8 cellular contexts compared by ENCODE assay signal in genomic region chr1:42766723-42767509, GRCh38. TPM values are rescaled to one million over a fixed set of nuclear protein-coding genes. Genes with fewer than 3 reads are reported as not detected.
DNase-seq lines count a peak whose midpoint lies in the region; ATAC-seq and TF ChIP-seq lines count a peak whose summit lies in the region.

Gene C1orf50, plus strand, starts transcription at chr1:42767249. Its CDS starts 63 bp downstream, at chr1:42767312.
Gene P3H1, minus strand, starts transcription at chr1:42767028. Its CDS starts 57 bp downstream, at chr1:42766971.

- TF ChIP-seq EP300 in SK-N-SH (IDR thresholded peaks at IDR 0.05; ENCODE audit: borderline replicate concordance in 1 of 2, low read depth in 1 of 2, low read length in 1 of 2), result no peak

- H3K27ac Mint-ChIP-seq in activated naive CD4-positive, alpha-beta T cell treated with anti-CD3 and anti-CD28 coated beads, Interleukin-2, amount 50 U/mL, for 72 hours, result peak within 1 kb of the TSS in 1 of 2 donors; percentile 88

- no peaks in the 10 kb centered on the region for H3K9me2 ChIP-seq in SK-N-SH

- POLR2A ChIA-PET in SK-N-SH (lab: Yijun Ruan, JAX), result interaction anchor here (0.6 to 2.0 kb wide), 8 partner anchors 17 to 347 kb away, joined by 3 to 11 read pairs (median 4); partner anchors contain the start of genes TMEM269, YBX1 and ZNF691

- peak within 1 kb of the TSS; percentile 68; the same call in 1 of the 2 replicates for H2AFZ ChIP-seq in SK-N-SH (ENCODE audit: low read depth)

- 0% methylated on average over 4 of the region's 84 CpGs for WGBS in SK-N-SH (ENCODE audit: low lambda C conversion rate)

- H3K4me1 ChIP-seq in SK-N-SH (ENCODE audit: control insufficient read depth in 1 of 2, insufficient read depth in 2 of 2, low read depth in 1 of 2, low read length in 1 of 2), result peaks cover 4 to 12% of the 10 kb centered on the region in 2 experiments; a peak in 2 of 4 replicates

- peaks cover 14% of the 10 kb centered on the region for H3F3A ChIP-seq in SK-N-SH (replicated peaks; ENCODE audit: insufficient read depth)

- peak; percentile 92 for ATAC-seq in HG02610 (IDR thresholded peaks at IDR 0.05; ENCODE audit: unreplicated experiment)
- peak; percentile 92 to 93 for ATAC-seq in activated naive CD4-positive, alpha-beta T cell treated with anti-CD3 and anti-CD28 coated beads, Interleukin-2, amount 50 U/mL, for 72 hours

- H3K9ac ChIP-seq in SK-N-SH, result peak within 1 kb of the TSS; percentile 88

- H3K79me2 ChIP-seq in SK-N-SH (ENCODE audit: insufficient read depth), result peaks cover 97% of the 10 kb centered on the region

- peak within 1 kb of the TSS; percentile 87 for H3K4me2 ChIP-seq in SK-N-SH

- peak within 1 kb of the TSS; percentile 77 to 91 for H3K4me3 ChIP-seq in SK-N-SH (ENCODE audit: low read depth in 2 of 2, low read length in 1 of 2)

- H3K27ac ChIP-seq in SK-N-SH (ENCODE audit: low read depth in 2 of 2, low read length in 1 of 2), result peak within 1 kb of the TSS; percentile 75 to 84
- H3K27ac ChIP-seq in temporal lobe (ENCODE audit: low read depth, low read length), result peak within 1 kb of the TSS; percentile 69

- DNase-seq in GM10266 (ENCODE audit: extremely low spot score) (peak; percentile 97), NCI-H1092 (lab: John Stamatoyannopoulos, UW) (peak; percentile 100), SK-N-SH (peak; percentile 97), glomerular endothelial cell (ENCODE audit: extremely low read depth, low read depth, low spot score) (peak; percentile 82), occipital lobe (lab: John Stamatoyannopoulos, UW) (peak; percentile 100)
- DNase-seq in activated naive CD4-positive, alpha-beta T cell treated with anti-CD3 and anti-CD28 coated beads, Interleukin-2, amount 50 U/mL, for 72 hours (ENCODE audit: low spot score in 2 of 2), result peak; percentile 99 to 100

- H4K20me1 ChIP-seq in SK-N-SH (ENCODE audit: insufficient read depth), result peaks cover 15% of the 10 kb centered on the region

- H3K27me3 ChIP-seq in SK-N-SH (ENCODE audit: insufficient read depth), result no peaks in the 10 kb centered on the region

- no peaks in the 10 kb centered on the region for H3K9me3 ChIP-seq in SK-N-SH

- TF ChIP-seq CTCF in GM10266 (IDR thresholded peaks at IDR 0.05; ENCODE audit: control insufficient read depth, insufficient read depth, low read depth, missing control alignments) (no peak), SK-N-SH (IDR thresholded peaks at IDR 0.05) (no peak)

- CTCF ChIA-PET in SK-N-SH (lab: Yijun Ruan, JAX), result interaction anchor here (0.6 to 10.1 kb wide), 16 partner anchors 10 to 465 kb away, joined by 3 to 75 read pairs (median 3); partner anchors contain the start of genes YBX1 and ZNF691

- no peaks in the 10 kb centered on the region for H3K9me3 Mint-ChIP-seq in activated naive CD4-positive, alpha-beta T cell treated with anti-CD3 and anti-CD28 coated beads, Interleukin-2, amount 50 U/mL, for 72 hours

- H3K36me3 ChIP-seq in SK-N-SH (replicated peaks in 1 of 2; ENCODE audit: control insufficient read depth in 1 of 2, insufficient read depth in 2 of 2, low read length in 1 of 2), result peaks cover 5 to 17% of the 10 kb centered on the region in 2 experiments

- H3K36me3 Mint-ChIP-seq in activated naive CD4-positive, alpha-beta T cell treated with anti-CD3 and anti-CD28 coated beads, Interleukin-2, amount 50 U/mL, for 72 hours, result peaks cover 6 to 15% of the 10 kb centered on the region in 2 donors

- TF ChIP-seq RAD21 in SK-N-SH (IDR thresholded peaks at IDR 0.05; ENCODE audit: low read length), result no peak

TF ChIP-seq in SK-N-SH, 30 proteins besides CTCF, POLR2A, EP300 and RAD21 (continues in another document):
- TF ChIP-seq JUND (IDR thresholded peaks at IDR 0.05), result no peak
- no peak for TF ChIP-seq RCOR1 (IDR thresholded peaks at IDR 0.05; ENCODE audit: low read length)
- TF ChIP-seq GATA2 (CRISPR knock-in tag; IDR thresholded peaks at IDR 0.05), result no peak
- peak; percentile 43; the same call in 1 of the 2 replicates for TF ChIP-seq ELF1 (IDR thresholded peaks at IDR 0.05)
- peak; percentile 45; the same call in 1 of the 2 replicates for TF ChIP-seq SIN3A (IDR thresholded peaks at IDR 0.05; ENCODE audit: borderline replicate concordance, low read depth, low read length)
- no peak for TF ChIP-seq PBX3 (IDR thresholded peaks at IDR 0.05)
- no peak for TF ChIP-seq EZH2phosphoT487 (IDR thresholded peaks at IDR 0.05; ENCODE audit: borderline replicate concordance, low read depth)
- no peak for TF ChIP-seq FOXM1 (IDR thresholded peaks at IDR 0.05; ENCODE audit: low read depth)
- peak; percentile 82; the same call in 1 of the 2 replicates for TF ChIP-seq YY1 (IDR thresholded peaks at IDR 0.05; ENCODE audit: low read depth)
- TF ChIP-seq MEF2A (IDR thresholded peaks at IDR 0.05; ENCODE audit: borderline replicate concordance, low read depth), result no peak
- no peak for TF ChIP-seq TCF12 (IDR thresholded peaks at IDR 0.05)
- no peak for TF ChIP-seq RXRA (IDR thresholded peaks at IDR 0.05; ENCODE audit: borderline replicate concordance, low read depth)
- TF ChIP-seq CHD2 (IDR thresholded peaks at IDR 0.05; ENCODE audit: low read length, partially characterized antibody), result no peak
- TF ChIP-seq SMC3 (IDR thresholded peaks at IDR 0.05; ENCODE audit: low read depth, low read length), result no peak
- peak; percentile 53 for TF ChIP-seq MXI1 (IDR thresholded peaks at IDR 0.05; ENCODE audit: low read depth, low read length)
- TF ChIP-seq TAF1 (IDR thresholded peaks at IDR 0.05; ENCODE audit: borderline replicate concordance, low read depth, low read length), result peak; percentile 78
- no peak for TF ChIP-seq IRF3 (IDR thresholded peaks at IDR 0.05; ENCODE audit: low read depth, low read length)
- TF ChIP-seq ZBTB33 (IDR thresholded peaks at IDR 0.05; ENCODE audit: borderline replicate concordance, low read depth), result no peak
- no peak for TF ChIP-seq TEAD4 (IDR thresholded peaks at IDR 0.05; ENCODE audit: borderline replicate concordance, insufficient read depth)

RNA-seq across cellular contexts. Expression of gene C1orf50, which starts in this region (rescaled TPM):
- polyA plus RNA-seq in SK-N-SH (2012; rRNA removed), result 2.6 and 3.6 TPM in 2 replicates
- polyA plus RNA-seq in SK-N-SH (2012; cell fraction: cytosol; rRNA removed), result 5.1 and 7.3 TPM in 2 replicates
- polyA plus RNA-seq in SK-N-SH (2012; cell fraction: nucleus; rRNA removed), result 1.6 and 4.8 TPM in 2 replicates
- 1 to 10 TPM; 5.7 to 7.9 TPM for total RNA-seq in activated naive CD4-positive, alpha-beta T cell treated with anti-CD3 and anti-CD28 coated beads, Interleukin-2, amount 50 U/mL, for 72 hours
- 5.3 and 11.6 TPM in 2 replicates for total RNA-seq in glomerular endothelial cell
- 10.0 TPM for total RNA-seq in occipital lobe
- 11.1 TPM for total RNA-seq in temporal lobe

RNA-seq across cellular contexts. Expression of gene P3H1, which starts in this region (rescaled TPM):
- polyA plus RNA-seq in SK-N-SH (2012; rRNA removed), result 64.3 and 66.8 TPM in 2 replicates
- polyA plus RNA-seq in SK-N-SH (2012; cell fraction: cytosol; rRNA removed), result 34.2 and 43.5 TPM in 2 replicates
- polyA plus RNA-seq in SK-N-SH (2012; cell fraction: nucleus; rRNA removed), result 174 and 250 TPM in 2 replicates
- total RNA-seq in activated naive CD4-positive, alpha-beta T cell treated with anti-CD3 and anti-CD28 coated beads, Interleukin-2, amount 50 U/mL, for 72 hours, result 10 to 100 TPM; 34.5 to 45.7 TPM
- total RNA-seq in glomerular endothelial cell (120 and 202 TPM in 2 replicates), occipital lobe (10.9 TPM), temporal lobe (10.1 TPM)

Comparison
In these comparisons a context has a peak if more than half of its experiments do, and no peak if none do; other contexts are left out.
1. Peak in every context shown above with its lines: DNase-seq, ATAC-seq, H3K4me3 ChIP-seq and H3K27ac ChIP-seq.